Comparison of ENCODE assay signal across 10 cellular contexts in genomic region chr3:114144909-114145688, GRCh38. TPM values are rescaled to one million over a fixed set of nuclear protein-coding genes. Genes with fewer than 3 reads are reported as not detected.
DNase-seq lines count a peak whose midpoint lies in the region; ATAC-seq and TF ChIP-seq lines count a peak whose summit lies in the region.
"Had no signal": no experiment of that assay in that cellular context is flagged by ENCODE, and none has a peak within 500 bp of the region (broad histone marks: within the 10 kb centered on the region; RNA-seq: fewer than 3 reads in every experiment).

No MANE protein-coding gene starts in this region.

- H3K4me1 Mint-ChIP-seq in activated CD4-positive, alpha-beta memory T cell treated with anti-CD3 and anti-CD28 coated beads, Interleukin-2, amount 10 ng/mL, durations not matched to agents 7 days and 5 days: peaks cover 4% of the 10 kb centered on the region

- DNase-seq in ACHN: peak; percentile 43
- peak; percentile 28 for DNase-seq in activated CD4-positive, alpha-beta memory T cell treated with anti-CD3 and anti-CD28 coated beads, Interleukin-2, amount 10 ng/mL, durations not matched to agents 7 days and 5 days
- DNase-seq in kidney glomerular epithelial cell (lab: John Stamatoyannopoulos, UW): peak; percentile 27
- DNase-seq in NOMO-1 (lab: John Stamatoyannopoulos, UW; ENCODE audit: unreplicated experiment in 2 of 2): no peak
- DNase-seq in GM10266 (ENCODE audit: extremely low spot score): no peak

- POLR2A ChIA-PET in activated CD4-positive, alpha-beta memory T cell treated with anti-CD3 and anti-CD28 coated beads, Interleukin-2, amount 10 ng/mL, durations not matched to agents 7 days and 5 days (lab: Charles Lee): no interaction called here

- H3K9me3 Mint-ChIP-seq in activated CD4-positive, alpha-beta memory T cell treated with anti-CD3 and anti-CD28 coated beads, Interleukin-2, amount 10 ng/mL, durations not matched to agents 7 days and 5 days: no peaks in the 10 kb centered on the region

- H3K36me3 Mint-ChIP-seq in activated CD4-positive, alpha-beta memory T cell treated with anti-CD3 and anti-CD28 coated beads, Interleukin-2, amount 10 ng/mL, durations not matched to agents 7 days and 5 days (ENCODE audit: low read depth): no peaks in the 10 kb centered on the region
- H3K36me3 Mint-ChIP-seq: activated naive CD8-positive, alpha-beta T cell had no signal

- CTCF ChIA-PET in activated CD4-positive, alpha-beta memory T cell treated with anti-CD3 and anti-CD28 coated beads, Interleukin-2, amount 10 ng/mL, durations not matched to agents 7 days and 5 days (lab: Charles Lee): interaction anchor here (1.3 kb wide), 1 partner anchor 9 kb away, joined by 5 read pairs; no protein-coding TSS in a partner anchor

- ATAC-seq in GM21723 (IDR thresholded peaks at IDR 0.05; ENCODE audit: unreplicated experiment) (peak; percentile 85), GM19397 (IDR thresholded peaks at IDR 0.05; ENCODE audit: unreplicated experiment) (no peak), HG03196 (IDR thresholded peaks at IDR 0.05; ENCODE audit: unreplicated experiment) (no peak)

- no peak overlapping the region for H3K27ac Mint-ChIP-seq in activated CD4-positive, alpha-beta memory T cell treated with anti-CD3 and anti-CD28 coated beads, Interleukin-2, amount 10 ng/mL, durations not matched to agents 7 days and 5 days
- H3K27ac Mint-ChIP-seq: activated naive CD8-positive, alpha-beta T cell had no signal

- in situ Hi-C loops in ACHN (cut with HindIII; ENCODE audit: low pct_ligation_motif_present, low pct_unique_long_range_greater_than_20kb, low sequenced_read_pairs): no loop called here

- no peak overlapping the region for H3K4me3 Mint-ChIP-seq in activated CD4-positive, alpha-beta memory T cell treated with anti-CD3 and anti-CD28 coated beads, Interleukin-2, amount 10 ng/mL, durations not matched to agents 7 days and 5 days
- H3K4me3 Mint-ChIP-seq: activated naive CD8-positive, alpha-beta T cell had no signal

- H3K27me3 Mint-ChIP-seq in activated CD4-positive, alpha-beta memory T cell treated with anti-CD3 and anti-CD28 coated beads, Interleukin-2, amount 10 ng/mL, durations not matched to agents 7 days and 5 days: no peaks in the 10 kb centered on the region
- H3K27me3 Mint-ChIP-seq: activated naive CD8-positive, alpha-beta T cell had no signal

- TF ChIP-seq CTCF in GM10266 (IDR thresholded peaks at IDR 0.05; ENCODE audit: control insufficient read depth, insufficient read depth, low read depth, missing control alignments): no peak

RNA-seq across cellular contexts. Expression of gene DRD3, which starts 33.8 kb away (rescaled TPM):
- not detected for total RNA-seq in activated CD4-positive, alpha-beta memory T cell treated with anti-CD3 and anti-CD28 coated beads, Interleukin-2, amount 10 ng/mL, durations not matched to agents 7 days and 5 days
- total RNA-seq: mucosa of gallbladder had no signal

Comparison
In these comparisons a context has a peak if more than half of its experiments do, and no peak if none do; other contexts are left out.
1. DNase-seq: peak in ACHN (single experiment), activated CD4-positive, alpha-beta memory T cell treated with anti-CD3 and anti-CD28 coated beads, Interleukin-2, amount 10 ng/mL, durations not matched to agents 7 days and 5 days (single experiment) and kidney glomerular epithelial cell (single experiment); none in NOMO-1 (0 of 2) and GM10266 (single experiment).